Comparison of ENCODE assay signal across 8 cellular contexts in the genomic region with DNA sequence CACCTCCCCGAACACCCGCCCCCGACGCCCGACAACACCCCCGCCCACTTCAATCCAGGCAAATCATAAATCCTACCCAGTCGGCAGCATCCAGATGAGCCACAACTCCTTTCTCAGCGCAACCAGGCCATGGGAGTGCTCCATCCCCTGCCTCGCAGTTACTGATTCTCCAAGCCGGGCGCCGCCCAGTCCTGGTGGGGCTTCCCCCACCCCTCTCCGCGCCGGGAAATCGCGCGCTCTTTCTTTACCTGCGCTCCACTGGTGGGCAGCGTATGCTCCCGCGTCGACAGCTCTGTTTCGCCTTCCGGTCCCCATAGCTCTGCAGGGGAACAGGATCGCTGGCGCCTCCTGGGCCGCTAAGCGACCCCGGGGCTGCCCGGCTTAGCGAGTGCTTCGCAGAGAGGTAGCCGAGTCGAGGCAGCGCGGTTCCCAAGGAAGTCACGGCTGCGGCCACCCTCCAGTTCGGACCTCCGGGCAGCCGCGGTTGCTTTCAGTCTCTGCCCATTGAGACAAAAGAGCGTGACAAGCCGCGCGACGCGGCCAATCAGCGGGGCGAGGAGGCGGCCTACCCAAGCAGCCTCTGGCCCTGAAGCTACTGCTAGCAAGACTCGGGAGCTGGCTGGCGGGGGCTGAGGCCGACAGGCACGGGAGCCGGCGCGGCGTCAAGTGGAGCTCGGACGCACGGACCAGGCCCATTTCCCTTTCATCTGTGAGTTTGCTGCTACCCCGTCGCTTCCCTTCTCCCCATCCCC. TPM values are rescaled to one million over a fixed set of nuclear protein-coding genes. Genes with fewer than 3 reads are reported as not detected.
DNase-seq lines count a peak whose midpoint lies in the region; ATAC-seq, FAIRE-seq and TF ChIP-seq lines count a peak whose summit lies in the region.

No MANE protein-coding gene starts in this region.

- peak overlapping the region; percentile 38 for H3K27ac ChIP-seq in PC-3 (ENCODE audit: low read length)

- H3K27ac Mint-ChIP-seq in neural crest cell (ENCODE audit: unreplicated experiment) = peak overlapping the region; percentile 91

- H2AFZ ChIP-seq in PC-3 (ENCODE audit: low read length) = peak overlapping the region; percentile 96

- peaks cover 6% of the 10 kb centered on the region for H3K4me1 ChIP-seq in PC-3 (ENCODE audit: insufficient read depth, low read length)

- intact Hi-C loops in PC-3 (cut with micrococcal nuclease) = loop anchor here (1.0 to 5.0 kb wide), 3 partner anchors 23 to 231 kb away; a partner anchor contains a TSS

- H3F3A ChIP-seq in PC-3 (ENCODE audit: low read length, unreplicated experiment) = no peaks in the 10 kb centered on the region

- no peaks in the 10 kb centered on the region for H3K9me3 ChIP-seq in PC-3 (ENCODE audit: low read length)

- H3K4me2 ChIP-seq in PC-3 (ENCODE audit: low read length) = peak overlapping the region; percentile 90

- H3K79me2 ChIP-seq in PC-3 (ENCODE audit: low read length) = 0 out of 2 replicates have a peak, but pooled peaks cover 3% of the 10 kb centered on the region

- peak; percentile 32 for DNase-seq in DMS79 (lab: John Stamatoyannopoulos, UW)
- DNase-seq in HTR-8/SVneo (ENCODE audit: insufficient read length, low spot score) = peak; percentile 13
- DNase-seq in PC-3 = peak; percentile 72
- peak; percentile 34 for DNase-seq in activated T-helper 9 cell treated with anti-CD3 and anti-CD28 coated beads, Interleukin-2, amount 50 U/mL, for 16 hours (ENCODE audit: low read depth)
- DNase-seq in fibroblast of the conjunctiva (ENCODE audit: low read depth) = peak; percentile 18
- peak; percentile 61 for DNase-seq in neural crest cell (ENCODE audit: low read depth, low spot score)
- peak; percentile 53 for DNase-seq in superior temporal gyrus (ENCODE audit: extremely low spot score)

- H3K27me3 ChIP-seq in PC-3 (ENCODE audit: low read length) = no peaks in the 10 kb centered on the region

- no TSS peak for BruUV-seq in PC-3 (replicated peaks; lab: Mats Ljungman, UMichigan)

- ATAC-seq in GM21423 (IDR thresholded peaks at IDR 0.05; ENCODE audit: unreplicated experiment) = peak; percentile 66
- peak; percentile 82 for ATAC-seq in PC-3

- H3K9me3 Mint-ChIP-seq in neural crest cell = peaks cover 2% of the 10 kb centered on the region

- H3K4me3 ChIP-seq in PC-3 (ENCODE audit: low read length) = peak overlapping the region; percentile 82

- no peaks in the 10 kb centered on the region for H3K9me2 ChIP-seq in PC-3 (replicated peaks; ENCODE audit: low read length)

- FAIRE-seq in HTR-8/SVneo (lab: Jason Lieb, UNC) = no peak

- CTCF ChIA-PET in PC-3 (lab: Charles Lee) = interaction anchor here (0.6 to 2.2 kb wide), 3 partner anchors 15 to 743 kb away, joined by 3 to 10 read pairs (median 6); no protein-coding TSS in a partner anchor

- peak overlapping the region; percentile 97 for H3K4me3 Mint-ChIP-seq in neural crest cell

- peaks cover 15% of the 10 kb centered on the region for H3K4me1 Mint-ChIP-seq in neural crest cell

- TF ChIP-seq CTCF in PC-3 (conservative IDR thresholded peaks at IDR 0.05; ENCODE audit: low read depth, low read length) (no peak), neural crest cell (conservative IDR thresholded peaks at IDR 0.05) (no peak)

- no peaks in the 10 kb centered on the region for H4K20me1 ChIP-seq in PC-3 (ENCODE audit: low read length)

- H3K36me3 Mint-ChIP-seq in neural crest cell (ENCODE audit: low read depth) = peaks cover 7% of the 10 kb centered on the region

- no peaks in the 10 kb centered on the region for H3K36me3 ChIP-seq in PC-3 (ENCODE audit: low read depth, low read length)

- POLR2A ChIA-PET in PC-3 (lab: Charles Lee; ENCODE audit: unreplicated experiment) = interaction anchor here (0.6 kb wide), 1 partner anchor 217 kb away, joined by 5 read pairs; no protein-coding TSS in a partner anchor

- H3K27me3 Mint-ChIP-seq in neural crest cell (ENCODE audit: low read depth) = no peaks in the 10 kb centered on the region

- H3K9ac ChIP-seq in PC-3 (ENCODE audit: low read length) = peak overlapping the region; percentile 69

RNA-seq across cellular contexts. Expression of a gene that starts 43.7 kb away (rescaled TPM):
- 3.1 and 7.7 TPM in 2 replicates for total RNA-seq in PC-3 (2014; rRNA removed)
- total RNA-seq in neural crest cell = 36.8 and 40.7 TPM in 2 replicates

Comparison
In these comparisons a context has a peak if more than half of its experiments do, and no peak if none do; other contexts are left out.
1. Peak in every context shown above with its lines: DNase-seq, ATAC-seq, H3K4me3 ChIP-seq and H3K27ac ChIP-seq.
2. DNase-seq: peak in every context shown above with its lines; median percentile 72 in PC-3; 61 in neural crest cell; 53 in superior temporal gyrus; 34 in activated T-helper 9 cell treated with anti-CD3 and anti-CD28 coated beads, Interleukin-2, amount 50 U/mL, for 16 hours; 32 in DMS79; 18 in fibroblast of the conjunctiva; 13 in HTR-8/SVneo.